ENCODE assay signal across 10 cellular contexts in genomic region chr1:241834733-241835377, GRCh38. TPM values are rescaled to one million over a fixed set of nuclear protein-coding genes. Genes with fewer than 3 reads are reported as not detected.
DNase-seq lines count a peak whose midpoint lies in the region; ATAC-seq, FAIRE-seq and TF ChIP-seq lines count a peak whose summit lies in the region.
"Had no signal": no experiment of that assay in that cellular context is flagged by ENCODE, and none has a peak within 500 bp of the region (broad histone marks: within the 10 kb centered on the region; RNA-seq: fewer than 3 reads in every experiment).

No MANE protein-coding gene starts in this region.

- H2AFZ ChIP-seq in HepG2 (ENCODE audit: low read length) = no peak overlapping the region

- H3K4me3 Mint-ChIP-seq in naive thymus-derived CD4-positive, alpha-beta T cell = no peak overlapping the region
- H3K4me3 Mint-ChIP-seq: naive B cell had no signal

- TF ChIP-seq POLR2A in adrenal gland (IDR thresholded peaks at IDR 0.05) (no peak), HepG2 (IDR thresholded peaks at IDR 0.05; ENCODE audit: insufficient read depth in 1 of 2, low read depth in 2 of 2, low read length in 2 of 2) (no peak), vagina (IDR thresholded peaks at IDR 0.05) (no peak)

- H3K9me3 Mint-ChIP-seq in naive thymus-derived CD4-positive, alpha-beta T cell = no peaks in the 10 kb centered on the region
- H3K9me3 Mint-ChIP-seq: naive B cell had no signal

- no peak for TF ChIP-seq RAD21 in HepG2 (CRISPR knock-in tag; IDR thresholded peaks at IDR 0.05)

- peak; percentile 58 to 75 (median 68) for TF ChIP-seq CTCF in adrenal gland (IDR thresholded peaks at IDR 0.05)
- TF ChIP-seq CTCF in HepG2 (CRISPR knock-in tag; IDR thresholded peaks at IDR 0.05) = peak; percentile 47
- peak in 1 of 3 experiments; percentile 23 for TF ChIP-seq CTCF in vagina (IDR thresholded peaks at IDR 0.05)

- no peak for TF ChIP-seq EP300 in HepG2 (IDR thresholded peaks at IDR 0.05; ENCODE audit: low read depth in 2 of 2, low read length in 2 of 2)
- no peak for TF ChIP-seq EP300 in HepG2 (CRISPR knock-in tag; IDR thresholded peaks at IDR 0.05; ENCODE audit: borderline replicate concordance)

- in situ Hi-C loops in HepG2 (cut with HindIII; ENCODE audit: extremely low pct_ligation_motif_present, low pct_unique_long_range_greater_than_20kb) = loop anchor here (5.0 kb wide), 2 partner anchors 223 to 303 kb away; partner anchors contain the start of gene KMO

- H3K27me3 ChIP-seq in adrenal gland = no peaks in the 10 kb centered on the region
- H3K27me3 ChIP-seq in HepG2 (ENCODE audit: control insufficient read depth in 1 of 2, insufficient read depth in 2 of 2, low read length in 2 of 2) = no peaks in the 10 kb centered on the region
- H3K27me3 ChIP-seq in naive thymus-derived CD4-positive, alpha-beta T cell (ENCODE audit: control insufficient read depth in 2 of 2, insufficient read depth in 2 of 2, low read length in 2 of 2) = no peaks in the 10 kb centered on the region
- no peaks in the 10 kb centered on the region for H3K27me3 ChIP-seq in vagina
- H3K27me3 ChIP-seq: SJCRH30 had no signal

- WGBS in adrenal gland, 4 donors = 0 to 4% (median 3%) methylated on average over 1 of the region's 1 CpG
- 0% methylated on average over 1 of the region's 1 CpG for WGBS in HepG2 (ENCODE audit: low lambda C conversion rate)

- H3K4me3 ChIP-seq in adrenal gland (no peak overlapping the region), HepG2 (replicated peaks in 1 of 3; ENCODE audit: insufficient read depth in 1 of 3, low read depth in 2 of 3, low read length in 3 of 3) (no peak overlapping the region), vagina (no peak overlapping the region)
- H3K4me3 ChIP-seq in naive thymus-derived CD4-positive, alpha-beta T cell (ENCODE audit: low read length) = no peak overlapping the region
- H3K4me3 ChIP-seq: SJCRH30 had no signal

- no peak overlapping the region for H3K27ac ChIP-seq in adrenal gland
- H3K27ac ChIP-seq in HepG2 (ENCODE audit: extremely low read length, insufficient read depth, low read length) = no peak overlapping the region
- H3K27ac ChIP-seq in naive thymus-derived CD4-positive, alpha-beta T cell (ENCODE audit: low read depth, low read length) = no peak overlapping the region
- no peak overlapping the region for H3K27ac ChIP-seq in vagina
- H3K27ac ChIP-seq: SJCRH30 had no signal

- peak; percentile 61 for ATAC-seq in HepG2
- ATAC-seq in naive thymus-derived CD4-positive, alpha-beta T cell = no peak

- intact Hi-C loops in adrenal gland (cut with DNase I) = loop anchor here (5.0 to 10.0 kb wide), 2 partner anchors 223 to 300 kb away; partner anchors contain the start of gene KMO (in 2 of the 2)
- intact Hi-C loops in HepG2 (cut with micrococcal nuclease; ENCODE audit: unreplicated experiment) = loop anchor here (1.0 kb wide), 2 partner anchors 224 to 304 kb away; no protein-coding TSS in a partner anchor
- intact Hi-C loops in naive thymus-derived CD4-positive, alpha-beta T cell (cut with micrococcal nuclease) = loop anchor here (1.0 to 2.0 kb wide), 3 partner anchors 222 to 304 kb away; no protein-coding TSS in a partner anchor
- intact Hi-C loops in vagina (cut with DNase I) = no loop called here

- CTCF ChIA-PET in HepG2 (lab: Yijun Ruan, JAX; ENCODE audit: low intra/inter-chr PET ratio, low total read pairs) = interaction anchor here (0.7 to 1.6 kb wide), 2 partner anchors 224 to 304 kb away, joined by 3 to 17 read pairs; no protein-coding TSS in a partner anchor
- CTCF ChIA-PET in naive thymus-derived CD4-positive, alpha-beta T cell (lab: Charles Lee) = no interaction called here

- no peaks in the 10 kb centered on the region for H3K79me2 ChIP-seq in HepG2 (ENCODE audit: insufficient read depth, low read length)

- no peak overlapping the region for H3K9ac ChIP-seq in HepG2 (ENCODE audit: insufficient read depth, low read depth, low read length)

- H3K36me3 Mint-ChIP-seq in naive thymus-derived CD4-positive, alpha-beta T cell = no peaks in the 10 kb centered on the region
- H3K36me3 Mint-ChIP-seq: naive B cell had no signal

- no peaks in the 10 kb centered on the region for H3K4me1 ChIP-seq in adrenal gland (replicated peaks in 1 of 2)
- H3K4me1 ChIP-seq in HepG2 (ENCODE audit: insufficient read depth, low read length) = no peaks in the 10 kb centered on the region
- no peaks in the 10 kb centered on the region for H3K4me1 ChIP-seq in naive thymus-derived CD4-positive, alpha-beta T cell (ENCODE audit: control insufficient read depth in 2 of 2, insufficient read depth in 2 of 2, low read length in 2 of 2)
- H3K4me1 ChIP-seq in vagina = no peaks in the 10 kb centered on the region

- H3K9me3 ChIP-seq in adrenal gland (replicated peaks in 1 of 3) (no peaks in the 10 kb centered on the region), HepG2 (ENCODE audit: low read length) (no peaks in the 10 kb centered on the region), vagina (no peaks in the 10 kb centered on the region)
- H3K9me3 ChIP-seq in naive thymus-derived CD4-positive, alpha-beta T cell (ENCODE audit: control insufficient read depth in 2 of 3, low read length in 3 of 3) = no peaks in the 10 kb centered on the region
- H3K9me3 ChIP-seq: SJCRH30 had no signal

- no peaks in the 10 kb centered on the region for H4K20me1 ChIP-seq in HepG2 (ENCODE audit: insufficient read depth, low read length)

- H3K27me3 Mint-ChIP-seq in naive thymus-derived CD4-positive, alpha-beta T cell = peaks cover 0 to 29% (median 11%) of the 10 kb centered on the region in 5 donors

- FAIRE-seq in HepG2 (lab: Jason Lieb, UNC) (peak; percentile 37), GM19239 (lab: Jason Lieb, UNC) (no peak)

- no peak overlapping the region for H3K27ac Mint-ChIP-seq in naive thymus-derived CD4-positive, alpha-beta T cell
- H3K27ac Mint-ChIP-seq: naive B cell had no signal

- POLR2A ChIA-PET in HepG2 (lab: Yijun Ruan, JAX) = no interaction called here
- POLR2A ChIA-PET in naive thymus-derived CD4-positive, alpha-beta T cell (lab: Charles Lee) = no interaction called here

- no peak overlapping the region for H3K4me2 ChIP-seq in HepG2 (ENCODE audit: low read depth, low read length)

- H3K36me3 ChIP-seq in adrenal gland (replicated peaks in 1 of 2) (no peaks in the 10 kb centered on the region), HepG2 (replicated peaks in 1 of 2; ENCODE audit: control insufficient read depth in 1 of 2, insufficient read depth in 2 of 2, low read length in 2 of 2) (no peaks in the 10 kb centered on the region), vagina (no peaks in the 10 kb centered on the region)
- H3K36me3 ChIP-seq in naive thymus-derived CD4-positive, alpha-beta T cell (ENCODE audit: control insufficient read depth in 2 of 3, insufficient read depth in 3 of 3, low read length in 3 of 3) = no peaks in the 10 kb centered on the region
- H3K36me3 ChIP-seq: SJCRH30 had no signal

- no TSS peak for BruUV-seq in HepG2 (replicated peaks; lab: Mats Ljungman, UMichigan)

- DNase-seq in EH (ENCODE audit: low read depth) = peak; percentile 66
- DNase-seq in M059J (ENCODE audit: low read depth) = peak; percentile 60
- peak in 1 of 7 donors; percentile 10 for DNase-seq in adrenal gland
- DNase-seq in HepG2 (ENCODE audit: low spot score) = peak; percentile 28
- no peak for DNase-seq in NCI-H510A treated with DMSO at 0.1 percent for 48 hours (lab: John Stamatoyannopoulos, UW)
- DNase-seq in naive thymus-derived CD4-positive, alpha-beta T cell = no peak
- no peak for DNase-seq in vagina (ENCODE audit: extremely low spot score in 2 of 2)
- DNase-seq in GM19239 (ENCODE audit: insufficient read length, low spot score) = no peak
- DNase-seq: naive B cell had no signal

- H3K4me1 Mint-ChIP-seq in naive thymus-derived CD4-positive, alpha-beta T cell = peaks cover 0 to 2% (median 0%) of the 10 kb centered on the region in 7 donors

TF ChIP-seq in HepG2, 621 proteins besides CTCF, POLR2A, EP300 and RAD21 (continues in another document):
- TF ChIP-seq ZNF782 (CRISPR knock-in tag; IDR thresholded peaks at IDR 0.05; ENCODE audit: borderline replicate concordance) = no peak

RNA-seq across cellular contexts. Expression of gene EXO1, which starts 13.1 kb away (rescaled TPM):
- 25.0 and 36.8 TPM in 2 replicates for total RNA-seq in M059J (2014; rRNA removed; shearing (Covaris generic))
- total RNA-seq in adrenal gland (1 to 10 TPM in 2 of 8 donors, under 1 TPM in 5, not detected in 1; 0.14 to 1.8 (median 0.87) TPM), HepG2 (2016; rRNA removed; fragmentation: Illumina TruSeq; extraction: Trizol) (26.1 and 35.6 TPM in 2 replicates), vagina (10.6 TPM)
- polyA plus RNA-seq in adrenal gland (1 to 10 TPM in 1 of 3 donors, under 1 TPM in 1, not detected in 1; 0.13 to 2.0 TPM), HepG2 (2011; rRNA removed) (1.6 and 3.2 TPM in 2 replicates)
- total RNA-seq in HepG2 (2016; cell fraction: cytosol; rRNA removed; fragmentation: Illumina TruSeq; extraction: Trizol; ENCODE audit: low read depth) = 5.3 and 6.4 TPM in 2 replicates
- 24.4 and 33.9 TPM in 2 replicates for total RNA-seq in HepG2 (2016; cell fraction: insoluble cytoplasmic fraction; rRNA removed; fragmentation: Illumina TruSeq; extraction: Trizol)
- total RNA-seq in HepG2 (2016; cell fraction: membrane; rRNA removed; fragmentation: Illumina TruSeq; extraction: Trizol) = 13.0 and 14.4 TPM in 2 replicates
- total RNA-seq in HepG2 (2016; cell fraction: nucleus; rRNA removed; fragmentation: Illumina TruSeq; extraction: Trizol) = 17.1 and 17.8 TPM in 2 replicates
- polyA plus RNA-seq in HepG2 (2011; cell fraction: cytosol; rRNA removed) = 1.7 and 2.3 TPM in 2 replicates
- polyA plus RNA-seq in HepG2 (2011; cell fraction: nucleus; rRNA removed) = 1.8 and 2.1 TPM in 2 replicates
- 1.0 and 5.1 TPM in 2 replicates for polyA plus RNA-seq in HepG2 (2012)
- polyA plus RNA-seq in HepG2 (2016; cell fraction: cytosol; fragmentation: Illumina TruSeq; extraction: Trizol; ENCODE audit: low read depth) = 1.3 and 1.4 TPM in 2 replicates
- polyA plus RNA-seq in HepG2 (2016; cell fraction: insoluble cytoplasmic fraction; fragmentation: Illumina TruSeq; extraction: Trizol; ENCODE audit: low read depth) = 22.5 and 24.0 TPM in 2 replicates
- polyA plus RNA-seq in HepG2 (2016; cell fraction: membrane; fragmentation: Illumina TruSeq; extraction: Trizol; ENCODE audit: low read depth) = 4.7 and 4.8 TPM in 2 replicates
- 13.3 and 14.2 TPM in 2 replicates for polyA plus RNA-seq in HepG2 (2016; cell fraction: nucleus; fragmentation: Illumina TruSeq; extraction: Trizol; ENCODE audit: insufficient read depth, low read depth)
- 3.8 and 32.8 TPM in 2 replicates for polyA minus RNA-seq in HepG2 (2011; rRNA and poly(A)+ RNA removed; ENCODE audit: low replicate concordance)
- polyA minus RNA-seq in HepG2 (2011; cell fraction: cytosol; rRNA and poly(A)+ RNA removed) = 4.7 and 7.4 TPM in 2 replicates
- polyA minus RNA-seq in HepG2 (2011; cell fraction: nucleus; rRNA and poly(A)+ RNA removed) = 11.1 and 12.6 TPM in 2 replicates
- total RNA-seq in naive thymus-derived CD4-positive, alpha-beta T cell = 10 to 100 TPM in 1 of 5 experiments, 1 to 10 TPM in 2, under 1 TPM in 2; 0.11 to 29.8 (median 1.0) TPM
- polyA plus RNA-seq in naive thymus-derived CD4-positive, alpha-beta T cell = not detected

Comparison
In these comparisons a context has a peak if more than half of its experiments do, and no peak if none do; other contexts are left out.
1. DNase-seq: peak in EH (single experiment), M059J (single experiment) and HepG2 (single experiment); none in NCI-H510A treated with DMSO at 0.1 percent for 48 hours (single experiment), naive thymus-derived CD4-positive, alpha-beta T cell (0 of 9), vagina (0 of 2) and GM19239 (single experiment).